Comparison of ENCODE assay signal across 9 cellular contexts in the genomic region with DNA sequence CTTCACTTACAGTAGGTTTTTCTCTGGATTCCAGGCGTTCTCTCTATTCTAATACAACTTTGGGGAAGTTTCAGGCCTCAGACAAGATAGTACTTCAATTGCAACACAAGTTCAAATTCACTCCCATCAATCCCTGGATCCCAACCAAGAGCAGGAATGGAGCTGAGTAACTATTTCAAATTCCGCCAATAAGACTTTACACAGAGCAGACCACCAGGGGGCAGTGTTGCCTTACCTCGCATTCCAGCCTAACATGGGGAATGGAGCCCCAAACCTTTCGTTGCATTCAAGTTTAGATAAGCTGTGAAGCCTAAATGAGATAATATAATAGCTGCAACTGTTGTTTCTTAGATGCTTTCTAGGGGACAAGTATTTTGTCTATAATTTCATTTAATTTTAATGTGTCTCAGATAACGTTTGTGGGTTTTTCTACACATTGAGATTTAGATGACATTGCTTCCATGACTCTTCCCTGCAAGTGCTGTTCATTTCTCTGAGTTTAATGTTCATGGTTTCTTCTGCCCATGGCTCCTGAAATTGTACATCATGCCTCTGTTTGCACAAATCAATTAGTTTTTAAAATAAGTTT.
DNase-seq lines count a peak whose midpoint lies in the region; TF ChIP-seq lines count a peak whose summit lies in the region.
"Had no signal": no experiment of that assay in that cellular context is flagged by ENCODE, and none has a peak within 500 bp of the region (broad histone marks: within the 10 kb centered on the region; RNA-seq: fewer than 3 reads in every experiment).

No MANE protein-coding gene starts in this region.

- H4K20me1 ChIP-seq in MM.1S (ENCODE audit: insufficient read depth, low read length) = no peaks in the 10 kb centered on the region
- H4K20me1 ChIP-seq: BLaER1 had no signal

- H3K4me2 ChIP-seq in MM.1S (ENCODE audit: low read depth, low read length) = no peak overlapping the region
- H3K4me2 ChIP-seq: BLaER1 had no signal

- no peaks in the 10 kb centered on the region for H3F3A ChIP-seq in MM.1S (ENCODE audit: insufficient read depth, low read length)

- H3K36me3 ChIP-seq in H7 (replicated peaks; ENCODE audit: control insufficient read depth, insufficient read depth, low read length) = no peaks in the 10 kb centered on the region
- no peaks in the 10 kb centered on the region for H3K36me3 ChIP-seq in MM.1S (replicated peaks; ENCODE audit: insufficient read depth, low read length)
- H3K36me3 ChIP-seq: BLaER1 had no signal

- no peak overlapping the region for H2AFZ ChIP-seq in MM.1S (ENCODE audit: low read length)

- H3K27me3 ChIP-seq in H7 (ENCODE audit: control insufficient read depth, insufficient read depth, low read length) (no peaks in the 10 kb centered on the region), MM.1S (replicated peaks; ENCODE audit: insufficient read depth, low read length) (no peaks in the 10 kb centered on the region)
- H3K27me3 ChIP-seq: BLaER1 had no signal

- no peaks in the 10 kb centered on the region for H3K9me2 ChIP-seq in MM.1S (replicated peaks; ENCODE audit: insufficient read depth, low read length)

- no peak overlapping the region for H3K4me3 ChIP-seq in H7 (ENCODE audit: insufficient read depth, low read depth, low read length)
- H3K4me3 ChIP-seq in MM.1S (ENCODE audit: low read length) = no peak overlapping the region
- no peak overlapping the region for H3K4me3 ChIP-seq in astrocyte of the cerebellum (ENCODE audit: low read depth, low read length)
- H3K4me3 ChIP-seq: BLaER1 had no signal

- H3K79me2 ChIP-seq in MM.1S (ENCODE audit: low read length) = no peaks in the 10 kb centered on the region

- no peaks in the 10 kb centered on the region for H3K4me1 ChIP-seq in MM.1S (ENCODE audit: low read length)
- H3K4me1 ChIP-seq: BLaER1 had no signal

- no peak overlapping the region for H3K27ac ChIP-seq in MM.1S (ENCODE audit: low read length)
- H3K27ac ChIP-seq: BLaER1 had no signal

- no peak overlapping the region for H3K9ac ChIP-seq in MM.1S (ENCODE audit: low read length)
- H3K9ac ChIP-seq: BLaER1 had no signal

- in situ Hi-C loops in astrocyte of the cerebellum (cut with HindIII; ENCODE audit: low sequenced_read_pairs) = no loop called here

- TF ChIP-seq CTCF in MM.1S (IDR thresholded peaks at IDR 0.05; ENCODE audit: low read length) (peak; percentile 88), astrocyte of the cerebellum (IDR thresholded peaks at IDR 0.05; ENCODE audit: low read depth, low read length, missing control alignments) (peak; percentile 74)

- DNase-seq in DMS79 treated with DMSO at 0.1 percent for 48 hours (lab: John Stamatoyannopoulos, UW) = peak; percentile 29
- DNase-seq in DMS79 (lab: John Stamatoyannopoulos, UW) = no peak
- DNase-seq in H7 = peak; percentile 38
- peak; percentile 56 for DNase-seq in MM.1S
- DNase-seq in T-helper 2 cell = peak in 4 of 5 experiments; percentile 22 to 49 (median 37)
- DNase-seq in astrocyte of the cerebellum (ENCODE audit: low read depth) = peak; percentile 47
- DNase-seq in iPS DF 4.7 (ENCODE audit: extremely low read depth, low spot score) = peak; percentile 69
- peak; percentile 51 for DNase-seq in stimulated activated CD4-positive, alpha-beta T cell treated with anti-CD3 and anti-CD28 coated beads, Interleukin-12 subunit alpha, Interleukin-12 subunit beta, amount 100 ng/mL, for 4 hours

- no peaks in the 10 kb centered on the region for H3K9me3 ChIP-seq in MM.1S (replicated peaks; ENCODE audit: insufficient read depth, low read length)
- H3K9me3 ChIP-seq: BLaER1 had no signal
